In the genomic region with DNA sequence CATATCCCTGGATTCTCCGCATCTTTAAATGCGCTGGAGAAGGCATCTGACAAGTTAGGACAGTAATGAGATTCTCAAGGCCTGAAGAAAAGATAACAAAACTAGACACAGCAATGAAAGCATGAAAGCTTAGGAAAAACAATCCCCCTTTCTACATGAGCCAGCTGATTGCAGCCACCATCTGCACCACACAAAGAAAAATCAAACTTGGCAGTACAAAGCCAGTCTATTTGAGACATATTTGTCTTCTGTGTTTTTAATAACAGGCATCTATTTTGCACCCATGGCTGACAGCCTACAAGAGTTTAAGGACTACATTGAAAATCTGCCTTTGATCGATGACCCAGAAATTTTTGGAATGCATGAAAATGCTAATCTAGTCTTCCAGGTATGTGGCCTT, we compare ENCODE assay signal across 22 cellular contexts.
DNase-seq lines count a peak whose midpoint lies in the region; ATAC-seq and TF ChIP-seq lines count a peak whose summit lies in the region.
"Had no signal": no experiment of that assay in that cellular context is flagged by ENCODE, and none has a peak within 500 bp of the region (broad histone marks: within the 10 kb centered on the region; RNA-seq: fewer than 3 reads in every experiment).

No MANE protein-coding gene starts in this region.

- H4K20me1 ChIP-seq in GM23338 (replicated peaks; ENCODE audit: insufficient read depth) = no peaks in the 10 kb centered on the region

- H3K4me3 ChIP-seq in GM23338 = no peak overlapping the region
- H3K4me3 ChIP-seq: A549, SK-N-MC had no signal

- peaks cover 5% of the 10 kb centered on the region; the same call in 1 of the 3 replicates for H3K9me3 Mint-ChIP-seq in GM23338
- peaks cover 10% of the 10 kb centered on the region for H3K9me3 Mint-ChIP-seq in central memory CD8-positive, alpha-beta T cell
- H3K9me3 Mint-ChIP-seq in stimulated activated memory B cell treated with anti-CD40 and anti-IgM and Interleukin-4, amounts not matched to agents 10 μg/mL and 1 μg/mL and 100 μg/mL, for 72 hours = peaks cover 4% of the 10 kb centered on the region

- no peaks in the 10 kb centered on the region for H3K79me2 ChIP-seq in GM23338 (replicated peaks; ENCODE audit: insufficient read depth)

- no peak overlapping the region for H3K27ac ChIP-seq in GM23338 (ENCODE audit: low read depth)
- H3K27ac ChIP-seq in substantia nigra (ENCODE audit: low read depth, low read length, poor library complexity, severe bottlenecking) = peak overlapping the region; percentile 14
- H3K27ac ChIP-seq: A549, SK-N-MC had no signal

- ATAC-seq in GM23338 (no peak), GM21447 (IDR thresholded peaks at IDR 0.05; ENCODE audit: unreplicated experiment) (no peak), HG02642 (IDR thresholded peaks at IDR 0.05; ENCODE audit: poor library complexity, unreplicated experiment) (no peak)
- no peak for ATAC-seq in central memory CD8-positive, alpha-beta T cell (replicated peaks; ENCODE audit: extremely low read depth, poor library complexity, severe bottlenecking)
- no peak for ATAC-seq in stimulated activated memory B cell treated with anti-CD40 and anti-IgM and Interleukin-4, amounts not matched to agents 10 μg/mL and 1 μg/mL and 100 μg/mL, for 72 hours
- ATAC-seq: A549 had no signal

- no peak for TF ChIP-seq CTCF in GM23338 (conservative IDR thresholded peaks at IDR 0.05; ENCODE audit: low read depth in 2 of 2)

- H3K4me1 Mint-ChIP-seq in GM23338 = peaks cover 18% of the 10 kb centered on the region
- H3K4me1 Mint-ChIP-seq in central memory CD8-positive, alpha-beta T cell = peaks cover 12% of the 10 kb centered on the region
- H3K4me1 Mint-ChIP-seq in stimulated activated memory B cell treated with anti-CD40 and anti-IgM and Interleukin-4, amounts not matched to agents 10 μg/mL and 1 μg/mL and 100 μg/mL, for 72 hours = peaks cover 9% of the 10 kb centered on the region

- H3K4me1 ChIP-seq in GM23338 (ENCODE audit: insufficient read depth) = peaks cover 13% of the 10 kb centered on the region
- H3K4me1 ChIP-seq: A549 had no signal

- H3K27me3 ChIP-seq in GM23338 (ENCODE audit: insufficient read depth) = no peaks in the 10 kb centered on the region; the same call in 1 of the 2 replicates

- no peaks in the 10 kb centered on the region for H3K36me3 ChIP-seq in GM23338 (ENCODE audit: insufficient read depth)

- no peak for DNase-seq in GM23338 (ENCODE audit: low spot score)
- DNase-seq in central memory CD8-positive, alpha-beta T cell (ENCODE audit: low spot score in 2 of 2) = no peak
- peak; percentile 10 for DNase-seq in left kidney (ENCODE audit: low read depth, low spot score)
- no peak for DNase-seq in substantia nigra (lab: John Stamatoyannopoulos, UW)
- DNase-seq: AML-193; C1 segment of cervical spinal cord; CD4-positive, alpha-beta memory T cell; COR-L47; DMS53; Karpas-422; NCI-H1092; NCI-H1417 treated with DMSO at 0.1 percent for 48 hours; NCI-H187 treated with DMSO at 0.1 percent for 48 hours; NCI-H2171 treated with DMSO at 0.1 percent for 48 hours; NCI-H345; NCI-H510A treated with DMSO at 0.1 percent for 48 hours; SIG-M5 had no signal

- no peak overlapping the region for H3K4me3 Mint-ChIP-seq in GM23338
- H3K4me3 Mint-ChIP-seq in central memory CD8-positive, alpha-beta T cell = no peak overlapping the region
- no peak overlapping the region for H3K4me3 Mint-ChIP-seq in stimulated activated memory B cell treated with anti-CD40 and anti-IgM and Interleukin-4, amounts not matched to agents 10 μg/mL and 1 μg/mL and 100 μg/mL, for 72 hours
- H3K4me3 Mint-ChIP-seq: CD4-positive, alpha-beta memory T cell had no signal

- peaks cover 9% of the 10 kb centered on the region for H3K9me2 ChIP-seq in GM23338 (ENCODE audit: insufficient read depth)

- H3K27me3 Mint-ChIP-seq in GM23338 (ENCODE audit: insufficient read depth, low read depth, poor library complexity) = peaks cover 7% of the 10 kb centered on the region
- no peaks in the 10 kb centered on the region for H3K27me3 Mint-ChIP-seq in central memory CD8-positive, alpha-beta T cell
- no peaks in the 10 kb centered on the region for H3K27me3 Mint-ChIP-seq in stimulated activated memory B cell treated with anti-CD40 and anti-IgM and Interleukin-4, amounts not matched to agents 10 μg/mL and 1 μg/mL and 100 μg/mL, for 72 hours
- H3K27me3 Mint-ChIP-seq: CD4-positive, alpha-beta memory T cell had no signal

- H2AFZ ChIP-seq in GM23338 = peak overlapping the region; percentile 8; the same call in 1 of the 2 replicates

- H3K36me3 Mint-ChIP-seq in GM23338 (ENCODE audit: low read depth) = no peaks in the 10 kb centered on the region
- no peaks in the 10 kb centered on the region for H3K36me3 Mint-ChIP-seq in central memory CD8-positive, alpha-beta T cell (ENCODE audit: insufficient read depth)
- H3K36me3 Mint-ChIP-seq in stimulated activated memory B cell treated with anti-CD40 and anti-IgM and Interleukin-4, amounts not matched to agents 10 μg/mL and 1 μg/mL and 100 μg/mL, for 72 hours = no peaks in the 10 kb centered on the region

- H3K4me2 ChIP-seq in GM23338 = no peak overlapping the region
- H3K4me2 ChIP-seq: A549 had no signal

- no peak overlapping the region for H3K27ac Mint-ChIP-seq in GM23338
- H3K27ac Mint-ChIP-seq in central memory CD8-positive, alpha-beta T cell (ENCODE audit: low read depth) = peak overlapping the region; percentile 0
- H3K27ac Mint-ChIP-seq in stimulated activated memory B cell treated with anti-CD40 and anti-IgM and Interleukin-4, amounts not matched to agents 10 μg/mL and 1 μg/mL and 100 μg/mL, for 72 hours = no peak overlapping the region

- 0 out of 2 replicates have a peak, but pooled peaks cover 8% of the 10 kb centered on the region for H3F3A ChIP-seq in GM23338 (replicated peaks; ENCODE audit: low read depth)

TF ChIP-seq in GM23338, 12 proteins besides CTCF, POLR2A, EP300 and RAD21 (continues in another document):
- TF ChIP-seq POLR2AphosphoS5 (IDR thresholded peaks at IDR 0.05; ENCODE audit: low read depth) (no peak), NANOG (IDR thresholded peaks at IDR 0.05; ENCODE audit: borderline replicate concordance) (no peak), JUNB (IDR thresholded peaks at IDR 0.05; ENCODE audit: unreplicated experiment) (no peak), REST (IDR thresholded peaks at IDR 0.05; ENCODE audit: unreplicated experiment) (no peak)
